Comparison of ENCODE assay signal across 9 cellular contexts in genomic region chr16:28492511-28492910, GRCh38. TPM values are rescaled to one million over a fixed set of nuclear protein-coding genes. Genes with fewer than 3 reads are reported as not detected.
DNase-seq lines count a peak whose midpoint lies in the region; ATAC-seq and TF ChIP-seq lines count a peak whose summit lies in the region.
"Had no signal": no experiment of that assay in that cellular context is flagged by ENCODE, and none has a peak within 500 bp of the region (broad histone marks: within the 10 kb centered on the region; RNA-seq: fewer than 3 reads in every experiment).

No MANE protein-coding gene starts in this region.

- H3K9me3 ChIP-seq in heart right ventricle (no peaks in the 10 kb centered on the region), mucosa of rectum (ENCODE audit: control insufficient read depth in 2 of 2, low read length in 2 of 2) (no peaks in the 10 kb centered on the region), upper lobe of right lung (no peaks in the 10 kb centered on the region)

- intact Hi-C loops in heart right ventricle (cut with DNase I) = loop anchor here in 5 of 10 donors (1.0 to 10.0 kb wide), 5 partner anchors 45 to 125 kb away; partner anchors contain the start of genes SGF29 (in 3 of the 5) and NUPR1 (in 2 of the 5)
- intact Hi-C loops in left ventricle myocardium superior (cut with micrococcal nuclease) = loop anchor here (10.0 kb wide), 1 partner anchor 62 kb away; the partner anchor contains the start of gene SGF29
- intact Hi-C loops in upper lobe of right lung (cut with DNase I) = loop anchor here (10.0 kb wide), 1 partner anchor 52 kb away; no protein-coding TSS in a partner anchor

- no peak for ATAC-seq in heart right ventricle
- ATAC-seq in left ventricle myocardium superior = no peak
- no peak for ATAC-seq in upper lobe of right lung
- no peak for ATAC-seq in omental fat pad (ENCODE audit: low FRiP score)

- H3K36me3 ChIP-seq in heart right ventricle (peaks cover 0 to 27% (median 7%) of the 10 kb centered on the region in 9 donors), brain microvascular endothelial cell (replicated peaks) (no peaks in the 10 kb centered on the region), mucosa of rectum (ENCODE audit: control insufficient read depth in 2 of 2, insufficient read depth in 2 of 2, low read length in 2 of 2) (peaks cover 12 to 16% of the 10 kb centered on the region in 2 donors), upper lobe of right lung (peaks cover 17% of the 10 kb centered on the region)

- H3K27me3 ChIP-seq in heart right ventricle = peaks cover 0 to 3% (median 0%) of the 10 kb centered on the region in 7 donors
- H3K27me3 ChIP-seq in brain microvascular endothelial cell (replicated peaks) = no peaks in the 10 kb centered on the region
- no peaks in the 10 kb centered on the region for H3K27me3 ChIP-seq in mucosa of rectum (ENCODE audit: control insufficient read depth in 2 of 2, insufficient read depth in 2 of 2, low read length in 2 of 2)
- no peaks in the 10 kb centered on the region for H3K27me3 ChIP-seq in upper lobe of right lung

- WGBS in heart right ventricle, 2 donors = 51 to 60% methylated on average over 4 of the region's 4 CpGs

- TF ChIP-seq CTCF in heart right ventricle (IDR thresholded peaks at IDR 0.05) (no peak), brain microvascular endothelial cell (IDR thresholded peaks at IDR 0.05; ENCODE audit: low read depth, low read length, missing control alignments) (no peak), upper lobe of right lung (IDR thresholded peaks at IDR 0.05) (no peak), omental fat pad (IDR thresholded peaks at IDR 0.05) (no peak)

- peak overlapping the region; percentile 96 to 97 for H3K9ac ChIP-seq in mucosa of rectum (ENCODE audit: low read depth in 1 of 2, low read length in 2 of 2)

- H3K4me1 ChIP-seq in heart right ventricle (peaks cover 0 to 52% (median 14%) of the 10 kb centered on the region in 9 donors), mucosa of rectum (ENCODE audit: control insufficient read depth in 2 of 2, insufficient read depth in 2 of 2, low read length in 2 of 2) (peaks cover 29 to 38% of the 10 kb centered on the region in 2 donors), upper lobe of right lung (peaks cover 15% of the 10 kb centered on the region)

- H3K4me3 ChIP-seq in heart right ventricle = peak overlapping the region in 9 of 10 donors; percentile 63 to 100 (median 92)
- peak overlapping the region; percentile 99 for H3K4me3 ChIP-seq in brain microvascular endothelial cell (ENCODE audit: low read depth, low read length)
- H3K4me3 ChIP-seq in mucosa of rectum (ENCODE audit: low read length in 2 of 2) = peak overlapping the region; percentile 92 to 94
- H3K4me3 ChIP-seq in upper lobe of right lung = peak overlapping the region; percentile 99

- DNase-seq in heart right ventricle (no peak), left ventricle myocardium superior (no peak), brain microvascular endothelial cell (no peak), upper lobe of right lung (no peak), omental fat pad (ENCODE audit: low spot score) (no peak), mucosa of gallbladder (ENCODE audit: low spot score) (no peak)
- no peak for DNase-seq in stimulated activated naive CD4-positive, alpha-beta T cell (lab: John Stamatoyannopoulos, UW)

- peak overlapping the region in 9 of 10 donors; percentile 94 to 99 (median 96) for H3K27ac ChIP-seq in heart right ventricle
- H3K27ac ChIP-seq in brain microvascular endothelial cell = peak overlapping the region; percentile 99
- peak overlapping the region; percentile 94 to 95 for H3K27ac ChIP-seq in mucosa of rectum (ENCODE audit: low read depth in 2 of 2, low read length in 2 of 2)
- H3K27ac ChIP-seq in upper lobe of right lung = peak overlapping the region; percentile 99

- in situ Hi-C loops in brain microvascular endothelial cell (cut with HindIII; ENCODE audit: low pct_ligation_motif_present, low sequenced_read_pairs) = no loop called here

RNA-seq across cellular contexts. Expression of gene CLN3, which starts 0.6 kb away (rescaled TPM):
- 10 to 100 TPM in 7 of 10 donors, 1 to 10 TPM in 3; 6.5 to 17.6 (median 10.8) TPM for total RNA-seq in heart right ventricle
- polyA plus RNA-seq in heart right ventricle = 10 to 100 TPM; 10.2 to 21.2 TPM
- 13.4 TPM for total RNA-seq in left ventricle myocardium superior
- total RNA-seq in upper lobe of right lung = 73.7 TPM
- total RNA-seq in omental fat pad = 10 to 100 TPM; 20.1 to 28.9 (median 24.9) TPM
- 38.1 TPM for total RNA-seq in mucosa of gallbladder

RNA-seq across cellular contexts. Expression of gene APOBR, which starts 1.9 kb away (rescaled TPM):
- total RNA-seq in heart right ventricle (1 to 10 TPM in 1 of 10 donors, under 1 TPM in 9; 0.15 to 2.3 (median 0.56) TPM), left ventricle myocardium superior (0.47 TPM), upper lobe of right lung (17.7 TPM), omental fat pad (10 to 100 TPM in 2 of 4 donors, 1 to 10 TPM in 2; 1.5 to 15.6 (median 7.6) TPM), mucosa of gallbladder (3.3 TPM)
- polyA plus RNA-seq in heart right ventricle = under 1 TPM; 0.51 to 0.94 TPM
- total RNA-seq: myocyte had no signal

RNA-seq across cellular contexts. Expression of gene IL27, which starts 14.1 kb away (rescaled TPM):
- total RNA-seq in heart right ventricle (under 1 TPM in 1 of 10 donors, not detected in 9; 0.49 TPM), left ventricle myocardium superior (not detected), upper lobe of right lung (not detected), omental fat pad (under 1 TPM in 1 of 4 donors, not detected in 3; 0.48 TPM), mucosa of gallbladder (not detected)
- polyA plus RNA-seq in heart right ventricle = under 1 TPM in 1 of 2 donors, not detected in 1; 0.04 TPM
- total RNA-seq: myocyte had no signal

RNA-seq across cellular contexts. Expression of gene NPIPB7, which starts 20.4 kb away (rescaled TPM):
- total RNA-seq in heart right ventricle (not detected), left ventricle myocardium superior (not detected), upper lobe of right lung (not detected), omental fat pad (not detected), mucosa of gallbladder (0.20 TPM)
- not detected for polyA plus RNA-seq in heart right ventricle
- total RNA-seq: myocyte had no signal

RNA-seq across cellular contexts. Expression of gene NUPR1, which starts 46.3 kb away (rescaled TPM):
- total RNA-seq in heart right ventricle (10 to 100 TPM; 16.7 to 58.1 (median 27.9) TPM), left ventricle myocardium superior (37.2 TPM), upper lobe of right lung (291 TPM), omental fat pad (10 to 100 TPM; 20.2 to 56.4 (median 40.1) TPM), mucosa of gallbladder (44.9 TPM)
- polyA plus RNA-seq in heart right ventricle = 10 to 100 TPM; 62.9 to 74.4 TPM
